Comparison of ENCODE assay signal across 18 cellular contexts in the genomic region with DNA sequence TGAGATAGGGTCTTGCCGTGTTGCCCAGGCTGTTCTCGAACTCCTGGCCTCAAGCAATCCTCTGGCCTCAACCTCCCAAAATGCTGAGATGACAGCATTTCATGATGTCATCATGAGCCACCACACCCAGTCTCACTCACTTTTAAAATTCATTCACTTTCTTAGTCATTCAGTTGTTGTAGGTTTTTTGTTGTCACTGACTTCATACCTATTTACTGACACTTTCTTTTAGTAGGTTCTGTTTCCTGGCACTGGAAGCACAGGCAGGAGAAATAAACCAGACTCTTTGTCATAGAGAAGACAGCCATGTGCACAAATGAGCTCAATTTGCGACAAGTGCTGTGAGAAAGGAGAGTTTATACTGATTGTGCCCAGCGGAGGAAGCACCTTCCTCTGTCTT. TPM values are rescaled to one million over a fixed set of nuclear protein-coding genes. Genes with fewer than 3 reads are reported as not detected.
"Had no signal": no experiment of that assay in that cellular context is flagged by ENCODE, and none has a peak within 500 bp of the region (broad histone marks: within the 10 kb centered on the region; RNA-seq: fewer than 3 reads in every experiment).

No MANE protein-coding gene starts in this region.

- H3K4me3 ChIP-seq: adrenal gland, left lung, prostate gland, sigmoid colon had no signal

- H3K36me3 Mint-ChIP-seq: natural killer cell treated with Interleukin-12 subunit alpha and Interleukin-12 subunit beta and Interleukin-15 and Interleukin-18, amount 100 ng/mL, for 72 hours had no signal

- H3K27ac Mint-ChIP-seq: effector memory CD8-positive, alpha-beta T cell; natural killer cell treated with Interleukin-12 subunit alpha and Interleukin-12 subunit beta and Interleukin-15 and Interleukin-18, amount 100 ng/mL, for 72 hours; T-helper 1 cell treated with Interleukin-12 subunit alpha and Interleukin-12 subunit beta and Interleukin-4 antibody, amounts not matched to agents 30 μg/mL and 1 μg/mL, for 36 hours had no signal

- H3K9me3 Mint-ChIP-seq: central memory CD8-positive, alpha-beta T cell; effector memory CD8-positive, alpha-beta T cell; natural killer cell treated with Interleukin-12 subunit alpha and Interleukin-12 subunit beta and Interleukin-15 and Interleukin-18, amount 100 ng/mL, for 72 hours; T-helper 1 cell treated with Interleukin-12 subunit alpha and Interleukin-12 subunit beta and Interleukin-4 antibody, amounts not matched to agents 30 μg/mL and 1 μg/mL, for 36 hours had no signal

- H3K4me3 Mint-ChIP-seq: central memory CD8-positive, alpha-beta T cell; effector memory CD8-positive, alpha-beta T cell; natural killer cell treated with Interleukin-12 subunit alpha and Interleukin-12 subunit beta and Interleukin-15 and Interleukin-18, amount 100 ng/mL, for 72 hours; T-helper 1 cell treated with Interleukin-12 subunit alpha and Interleukin-12 subunit beta and Interleukin-4 antibody, amounts not matched to agents 30 μg/mL and 1 μg/mL, for 36 hours had no signal

- DNase-seq: activated CD4-positive, alpha-beta T cell treated with anti-CD3 and anti-CD28 coated beads, Interleukin-2, amount 50 U/mL, for 4 hours; activated CD4-positive, CD25-positive, alpha-beta regulatory T cell; activated naive CD4-positive, alpha-beta T cell treated with anti-CD3 and anti-CD28 coated beads, Interleukin-2, amount 50 U/mL, for 16 hours; adrenal gland; effector memory CD8-positive, alpha-beta T cell; mesenchymal stem cell; nucleus accumbens; sigmoid colon; stimulated activated CD4-positive, alpha-beta T cell treated with anti-CD3 and anti-CD28 coated beads, Interleukin-12 subunit alpha, Interleukin-12 subunit beta, amount 100 ng/mL, for 4 hours; stimulated activated naive CD4-positive, alpha-beta T cell treated with Interleukin-2 at 50 U/mL for 16 hours; trophoblast cell had no signal

- H3K27ac ChIP-seq: adrenal gland, left lung, prostate gland, sigmoid colon had no signal

- H3K27me3 ChIP-seq: adrenal gland, left lung, sigmoid colon had no signal

- H3K4me1 ChIP-seq: adrenal gland, left lung, prostate gland, sigmoid colon had no signal

- H3K9me3 ChIP-seq: adrenal gland, left lung, prostate gland, sigmoid colon had no signal

- H3K36me3 ChIP-seq: adrenal gland, left lung, prostate gland, sigmoid colon had no signal

RNA-seq across cellular contexts. Expression of gene ART5, which starts 10.5 kb away (rescaled TPM):
- total RNA-seq: fibroblast of villous mesenchyme; natural killer cell treated with Interleukin-12 subunit alpha and Interleukin-12 subunit beta and Interleukin-15 and Interleukin-18, amount 100 ng/mL, for 72 hours had no signal
- polyA plus RNA-seq: esophagus had no signal

RNA-seq across cellular contexts. Expression of gene ART1, which starts 13.6 kb away (rescaled TPM):
- total RNA-seq: fibroblast of villous mesenchyme; natural killer cell treated with Interleukin-12 subunit alpha and Interleukin-12 subunit beta and Interleukin-15 and Interleukin-18, amount 100 ng/mL, for 72 hours; prostate gland had no signal
- polyA plus RNA-seq: adrenal gland, esophagus had no signal
